1 cellular context compared by ENCODE assay signal in the genomic region with DNA sequence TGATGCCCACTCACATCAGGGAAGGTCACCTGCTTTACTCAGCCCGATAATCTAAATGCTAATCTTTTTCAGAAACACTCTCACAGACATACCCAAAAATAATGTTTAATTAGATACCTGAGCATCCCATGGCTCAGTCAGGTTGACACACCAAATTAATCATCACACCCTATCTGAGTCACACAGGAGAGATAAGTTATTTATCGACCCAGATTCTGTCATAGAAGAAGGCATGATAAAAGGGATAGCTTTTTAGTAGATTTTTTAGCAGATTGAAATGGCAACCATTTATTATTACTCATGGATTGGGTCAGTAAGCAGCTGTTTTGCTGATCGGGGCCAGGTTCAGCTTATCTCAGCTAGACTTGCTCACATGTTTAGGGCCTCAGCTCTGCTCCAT.
TF ChIP-seq lines count a peak whose summit lies in the region.

No MANE protein-coding gene starts in this region.

TF ChIP-seq in GM23338, 12 proteins besides CTCF, POLR2A, EP300 and RAD21 (continued from another document):
- TF ChIP-seq ZNF462 (CRISPR knock-in tag; IDR thresholded peaks at IDR 0.05) (no peak), ZNF114 (CRISPR knock-in tag; IDR thresholded peaks at IDR 0.05) (no peak), CREB1 (CRISPR knock-in tag; IDR thresholded peaks at IDR 0.05; ENCODE audit: low read depth) (no peak), JUNB (IDR thresholded peaks at IDR 0.05; ENCODE audit: unreplicated experiment) (no peak), REST (IDR thresholded peaks at IDR 0.05; ENCODE audit: unreplicated experiment) (no peak), POLR2AphosphoS5 (IDR thresholded peaks at IDR 0.05; ENCODE audit: low read depth) (no peak), ETS1 (IDR thresholded peaks at IDR 0.05) (no peak), EZH2 (IDR thresholded peaks at IDR 0.05; ENCODE audit: low read depth, unreplicated experiment) (no peak), NANOG (IDR thresholded peaks at IDR 0.05; ENCODE audit: borderline replicate concordance) (no peak)
